ENCODE assay signal across 5 cellular contexts in the genomic region with DNA sequence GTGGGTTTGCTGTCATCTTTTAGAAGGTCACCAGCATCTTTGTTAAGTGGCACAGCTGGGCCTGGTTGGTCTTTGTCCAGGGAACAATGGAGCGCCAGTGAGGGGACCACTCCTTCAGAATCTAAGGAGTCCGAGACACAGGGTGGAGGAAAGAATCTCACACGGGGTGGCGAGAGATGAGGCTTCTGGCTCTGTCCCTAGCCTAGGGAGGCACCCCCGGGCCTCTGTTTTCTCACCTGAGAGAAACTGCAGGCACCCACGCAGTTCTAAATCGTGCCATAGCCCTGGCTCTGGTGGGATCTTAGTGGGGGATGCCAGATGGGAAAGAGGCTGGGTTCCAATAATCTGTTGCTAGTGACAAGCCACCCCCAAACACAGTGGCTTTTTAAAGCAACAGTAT.
"Had no signal": no experiment of that assay in that cellular context is flagged by ENCODE, and none has a peak within 500 bp of the region (broad histone marks: within the 10 kb centered on the region; RNA-seq: fewer than 3 reads in every experiment).

No MANE protein-coding gene starts in this region.

- DNase-seq: IMR-90, KBM-7, KG1 had no signal

- ATAC-seq: HepG2, K562 had no signal
